ENCODE assay signal across 8 cellular contexts in genomic region chr15:62125763-62126162, GRCh38. TPM values are rescaled to one million over a fixed set of nuclear protein-coding genes. Genes with fewer than 3 reads are reported as not detected.
A peak's percentile ranks its signal among the peaks of the same experiment; 100 is the strongest.
DNase-seq lines count a peak whose midpoint lies in the region; ATAC-seq and TF ChIP-seq lines count a peak whose summit lies in the region.

No MANE protein-coding gene starts in this region.

- H3K4me3 Mint-ChIP-seq in activated T-helper 1 cell treated with anti-CD3 and anti-CD28 coated beads, Interleukin-12 subunit alpha, Interleukin-12 subunit beta, Interleukin-2, Interleukin-4 antibody, amounts not matched to agents 30 ng/mL and 10 ng/mL and 1 ng/mL, durations not matched to agents 14 hours and 24 hours and 36 hours: no peak overlapping the region
- no peak overlapping the region for H3K4me3 Mint-ChIP-seq in nephron progenitor cell
- no peak overlapping the region for H3K4me3 Mint-ChIP-seq in activated CD8-positive, alpha-beta memory T cell treated with anti-CD3 and anti-CD28 coated beads, Interleukin-2, amount 10 ng/mL, durations not matched to agents 7 days and 5 days

- no peaks in the 10 kb centered on the region for H3K36me3 Mint-ChIP-seq in activated T-helper 1 cell treated with anti-CD3 and anti-CD28 coated beads, Interleukin-12 subunit alpha, Interleukin-12 subunit beta, Interleukin-2, Interleukin-4 antibody, amounts not matched to agents 30 ng/mL and 10 ng/mL and 1 ng/mL, durations not matched to agents 14 hours and 24 hours and 36 hours (ENCODE audit: low read depth)
- H3K36me3 Mint-ChIP-seq in nephron progenitor cell (ENCODE audit: low read depth): no peaks in the 10 kb centered on the region
- no peaks in the 10 kb centered on the region for H3K36me3 Mint-ChIP-seq in activated CD8-positive, alpha-beta memory T cell treated with anti-CD3 and anti-CD28 coated beads, Interleukin-2, amount 10 ng/mL, durations not matched to agents 7 days and 5 days

- no peaks in the 10 kb centered on the region for H3K27me3 ChIP-seq in right lobe of liver

- H3K27ac ChIP-seq in right lobe of liver: peak overlapping the region in 1 of 3 donors; percentile 92

- no peaks in the 10 kb centered on the region for H3K9me3 Mint-ChIP-seq in activated T-helper 1 cell treated with anti-CD3 and anti-CD28 coated beads, Interleukin-12 subunit alpha, Interleukin-12 subunit beta, Interleukin-2, Interleukin-4 antibody, amounts not matched to agents 30 ng/mL and 10 ng/mL and 1 ng/mL, durations not matched to agents 14 hours and 24 hours and 36 hours
- peaks cover 16% of the 10 kb centered on the region for H3K9me3 Mint-ChIP-seq in nephron progenitor cell
- H3K9me3 Mint-ChIP-seq in activated CD8-positive, alpha-beta memory T cell treated with anti-CD3 and anti-CD28 coated beads, Interleukin-2, amount 10 ng/mL, durations not matched to agents 7 days and 5 days (ENCODE audit: low read depth): peaks cover 2% of the 10 kb centered on the region

- ATAC-seq in right lobe of liver: peak; percentile 75 to 77 (median 75)
- no peak for ATAC-seq in GM18909 (IDR thresholded peaks at IDR 0.05; ENCODE audit: poor library complexity, unreplicated experiment)
- ATAC-seq in activated CD8-positive, alpha-beta memory T cell treated with anti-CD3 and anti-CD28 coated beads, Interleukin-2, amount 10 ng/mL, durations not matched to agents 7 days and 5 days: no peak

- TF ChIP-seq CTCF in right lobe of liver (IDR thresholded peaks at IDR 0.05) (peak; percentile 50 to 57 (median 52)), nephron progenitor cell (IDR thresholded peaks at IDR 0.05) (no peak)

- CTCF ChIA-PET in activated CD8-positive, alpha-beta memory T cell treated with anti-CD3 and anti-CD28 coated beads, Interleukin-2, amount 10 ng/mL, durations not matched to agents 7 days and 5 days (lab: Charles Lee): interaction anchor here (1.6 kb wide), 1 partner anchor 128 kb away, joined by 4 read pairs; no protein-coding TSS in a partner anchor

- no peak overlapping the region for H3K4me3 ChIP-seq in right lobe of liver

- peaks cover 0 to 15% (median 9%) of the 10 kb centered on the region in 4 donors for H3K4me1 ChIP-seq in right lobe of liver

- peaks cover 14% of the 10 kb centered on the region for H3K27me3 Mint-ChIP-seq in activated T-helper 1 cell treated with anti-CD3 and anti-CD28 coated beads, Interleukin-12 subunit alpha, Interleukin-12 subunit beta, Interleukin-2, Interleukin-4 antibody, amounts not matched to agents 30 ng/mL and 10 ng/mL and 1 ng/mL, durations not matched to agents 14 hours and 24 hours and 36 hours (ENCODE audit: insufficient read depth)
- no peaks in the 10 kb centered on the region for H3K27me3 Mint-ChIP-seq in nephron progenitor cell (ENCODE audit: low read depth, poor library complexity)
- peaks cover 27% of the 10 kb centered on the region for H3K27me3 Mint-ChIP-seq in activated CD8-positive, alpha-beta memory T cell treated with anti-CD3 and anti-CD28 coated beads, Interleukin-2, amount 10 ng/mL, durations not matched to agents 7 days and 5 days

- H3K27ac Mint-ChIP-seq in activated T-helper 1 cell treated with anti-CD3 and anti-CD28 coated beads, Interleukin-12 subunit alpha, Interleukin-12 subunit beta, Interleukin-2, Interleukin-4 antibody, amounts not matched to agents 30 ng/mL and 10 ng/mL and 1 ng/mL, durations not matched to agents 14 hours and 24 hours and 36 hours: peak overlapping the region; percentile 9
- H3K27ac Mint-ChIP-seq in nephron progenitor cell: no peak overlapping the region
- no peak overlapping the region for H3K27ac Mint-ChIP-seq in activated CD8-positive, alpha-beta memory T cell treated with anti-CD3 and anti-CD28 coated beads, Interleukin-2, amount 10 ng/mL, durations not matched to agents 7 days and 5 days

- no peaks in the 10 kb centered on the region for H3K9me3 ChIP-seq in right lobe of liver

- H3K36me3 ChIP-seq in right lobe of liver: no peaks in the 10 kb centered on the region

- TF ChIP-seq POLR2A in right lobe of liver (IDR thresholded peaks at IDR 0.05): no peak

- WGBS in right lobe of liver (ENCODE audit: insufficient coverage, low coverage, low lambda C conversion rate, missing lambda C conversion rate): 11% methylated on average over 2 of the region's 2 CpGs

- H3K4me1 Mint-ChIP-seq in activated T-helper 1 cell treated with anti-CD3 and anti-CD28 coated beads, Interleukin-12 subunit alpha, Interleukin-12 subunit beta, Interleukin-2, Interleukin-4 antibody, amounts not matched to agents 30 ng/mL and 10 ng/mL and 1 ng/mL, durations not matched to agents 14 hours and 24 hours and 36 hours (ENCODE audit: low read depth): peaks cover 47% of the 10 kb centered on the region
- H3K4me1 Mint-ChIP-seq in nephron progenitor cell: no peaks in the 10 kb centered on the region
- H3K4me1 Mint-ChIP-seq in activated CD8-positive, alpha-beta memory T cell treated with anti-CD3 and anti-CD28 coated beads, Interleukin-2, amount 10 ng/mL, durations not matched to agents 7 days and 5 days: peaks cover 35% of the 10 kb centered on the region

- peak; percentile 94 for DNase-seq in DMS53 (lab: John Stamatoyannopoulos, UW)
- peak; percentile 63 for DNase-seq in NCI-H187 treated with DMSO at 0.1 percent for 48 hours (lab: John Stamatoyannopoulos, UW)
- no peak for DNase-seq in activated T-helper 1 cell treated with anti-CD3 and anti-CD28 coated beads, Interleukin-12 subunit alpha, Interleukin-12 subunit beta, Interleukin-2, Interleukin-4 antibody, amounts not matched to agents 30 ng/mL and 10 ng/mL and 1 ng/mL, durations not matched to agents 14 hours and 24 hours and 36 hours (ENCODE audit: low spot score)
- peak in 1 of 3 donors; percentile 29 for DNase-seq in right lobe of liver
- DNase-seq in nephron progenitor cell: no peak
- DNase-seq in effector CD4-positive, alpha-beta T cell: no peak
- no peak for DNase-seq in activated CD8-positive, alpha-beta memory T cell treated with anti-CD3 and anti-CD28 coated beads, Interleukin-2, amount 10 ng/mL, durations not matched to agents 7 days and 5 days

- intact Hi-C loops in activated T-helper 1 cell treated with anti-CD3 and anti-CD28 coated beads, Interleukin-12 subunit alpha, Interleukin-12 subunit beta, Interleukin-2, Interleukin-4 antibody, amounts not matched to agents 30 ng/mL and 10 ng/mL and 1 ng/mL, durations not matched to agents 14 hours and 24 hours and 36 hours (cut with micrococcal nuclease): loop anchor here (10.0 kb wide), 1 partner anchor 129 kb away; no protein-coding TSS in a partner anchor
- intact Hi-C loops in right lobe of liver (cut with DNase I): no loop called here

RNA-seq across cellular contexts. Expression of gene C2CD4B, which starts 39.3 kb away (rescaled TPM):
- total RNA-seq in activated T-helper 1 cell treated with anti-CD3 and anti-CD28 coated beads, Interleukin-12 subunit alpha, Interleukin-12 subunit beta, Interleukin-2, Interleukin-4 antibody, amounts not matched to agents 30 ng/mL and 10 ng/mL and 1 ng/mL, durations not matched to agents 14 hours and 24 hours and 36 hours: 0.78 and 0.83 TPM in 2 replicates
- 1 to 10 TPM in 5 of 6 experiments, under 1 TPM in 1; 0.37 to 4.6 (median 1.4) TPM for total RNA-seq in right lobe of liver
- total RNA-seq in activated CD8-positive, alpha-beta memory T cell treated with anti-CD3 and anti-CD28 coated beads, Interleukin-2, amount 10 ng/mL, durations not matched to agents 7 days and 5 days: under 1 TPM in 1 of 2 experiments, not detected in 1; 0.23 TPM

RNA-seq across cellular contexts. Expression of gene C2CD4A, which starts 59.0 kb away (rescaled TPM):
- total RNA-seq in activated T-helper 1 cell treated with anti-CD3 and anti-CD28 coated beads, Interleukin-12 subunit alpha, Interleukin-12 subunit beta, Interleukin-2, Interleukin-4 antibody, amounts not matched to agents 30 ng/mL and 10 ng/mL and 1 ng/mL, durations not matched to agents 14 hours and 24 hours and 36 hours: 0.13 and 0.17 TPM in 2 replicates
- total RNA-seq in right lobe of liver: 1 to 10 TPM in 3 of 6 experiments, under 1 TPM in 1, not detected in 2; 0.53 to 6.3 (median 3.7) TPM
- under 1 TPM in 1 of 2 experiments, not detected in 1; 0.07 TPM for total RNA-seq in activated CD8-positive, alpha-beta memory T cell treated with anti-CD3 and anti-CD28 coated beads, Interleukin-2, amount 10 ng/mL, durations not matched to agents 7 days and 5 days

Comparison
In these comparisons a context has a peak if more than half of its experiments do, and no peak if none do; other contexts are left out.
1. DNase-seq: peak in DMS53 (single experiment) and NCI-H187 treated with DMSO at 0.1 percent for 48 hours (single experiment); none in activated T-helper 1 cell treated with anti-CD3 and anti-CD28 coated beads, Interleukin-12 subunit alpha, Interleukin-12 subunit beta, Interleukin-2, Interleukin-4 antibody, amounts not matched to agents 30 ng/mL and 10 ng/mL and 1 ng/mL, durations not matched to agents 14 hours and 24 hours and 36 hours (single experiment), nephron progenitor cell (single experiment), effector CD4-positive, alpha-beta T cell (single experiment) and activated CD8-positive, alpha-beta memory T cell treated with anti-CD3 and anti-CD28 coated beads, Interleukin-2, amount 10 ng/mL, durations not matched to agents 7 days and 5 days (single experiment).
2. ATAC-seq: peak in right lobe of liver (4 of 4); none in GM18909 (single experiment) and activated CD8-positive, alpha-beta memory T cell treated with anti-CD3 and anti-CD28 coated beads, Interleukin-2, amount 10 ng/mL, durations not matched to agents 7 days and 5 days (single experiment).